Comparison of ENCODE assay signal across 35 cellular contexts in the genomic region with DNA sequence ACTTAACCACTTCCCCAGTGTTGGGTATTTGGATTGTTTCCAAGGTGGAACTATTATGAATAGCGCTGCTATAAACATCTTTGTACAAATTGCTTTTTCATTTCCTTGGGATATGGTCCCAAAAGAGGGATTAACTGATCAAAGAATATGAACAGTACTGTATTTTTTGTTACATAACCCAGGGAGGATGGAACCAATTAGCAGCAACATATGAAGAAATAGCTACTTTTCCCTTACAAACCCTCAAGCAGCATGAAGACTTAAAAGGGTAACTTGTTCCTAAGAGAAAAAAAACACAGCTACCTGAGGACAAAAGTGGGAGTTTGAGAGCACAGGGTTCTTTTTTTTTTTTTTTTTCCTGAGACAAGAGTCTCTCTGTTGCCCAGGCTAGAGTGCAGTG. TPM values are rescaled to one million over a fixed set of nuclear protein-coding genes. Genes with fewer than 3 reads are reported as not detected.
"Had no signal": no experiment of that assay in that cellular context is flagged by ENCODE, and none has a peak within 500 bp of the region (broad histone marks: within the 10 kb centered on the region; RNA-seq: fewer than 3 reads in every experiment).

No MANE protein-coding gene starts in this region.

- DNase-seq: dermis blood vessel endothelial cell; dorsolateral prefrontal cortex; effector CD4-positive, alpha-beta T cell; effector memory CD4-positive, alpha-beta T cell; erythroblast; esophagus squamous epithelium; foreskin fibroblast; foreskin melanocyte; gastrocnemius medialis; glutamatergic neuron; head of caudate nucleus; heart right ventricle; hippocampal formation; left cardiac atrium; left lung; left ventricle myocardium superior; lower lobe of right lung; mesenchymal stem cell; mucosa of descending colon; naive B cell had no signal

- H3K36me3 ChIP-seq: esophagus squamous epithelium, gastrocnemius medialis, heart right ventricle, left lung, lower lobe of right lung had no signal

- H3K27ac ChIP-seq: coronary artery, dorsolateral prefrontal cortex, epithelial cell of prostate, esophagus squamous epithelium, gastrocnemius medialis, heart right ventricle, left lung, lower lobe of right lung had no signal

- FAIRE-seq: colon, endometrium, islet of Langerhans had no signal

- H3K9me3 ChIP-seq: esophagus squamous epithelium, gastrocnemius medialis, heart right ventricle, left lung, lower lobe of right lung, mucosa of descending colon had no signal

- H3K4me3 ChIP-seq: coronary artery, dorsolateral prefrontal cortex, esophagus squamous epithelium, gastrocnemius medialis, heart right ventricle, left lung, lower lobe of right lung, mucosa of descending colon had no signal

RNA-seq across cellular contexts. Expression of a gene that starts 13.1 kb away (rescaled TPM):
- total RNA-seq: dermis blood vessel endothelial cell, dorsolateral prefrontal cortex, endodermal cell, esophagus mucosa, esophagus squamous epithelium, fibroblast of lung, gastrocnemius medialis, glomerular endothelial cell, kidney epithelial cell, left lung, left ventricle myocardium superior, lower lobe of right lung, lung microvascular endothelial cell, mesenteric fat pad, mesothelial cell of epicardium, myocyte had no signal
- polyA plus RNA-seq: fibroblast of lung, keratinocyte had no signal
